ENCODE assay signal across 8 cellular contexts in genomic region chr4:170049793-170050192, GRCh38. TPM values are rescaled to one million over a fixed set of nuclear protein-coding genes. Genes with fewer than 3 reads are reported as not detected.
"Had no signal": no experiment of that assay in that cellular context is flagged by ENCODE, and none has a peak within 500 bp of the region (broad histone marks: within the 10 kb centered on the region; RNA-seq: fewer than 3 reads in every experiment).

No MANE protein-coding gene starts in this region.

- H3K4me3 Mint-ChIP-seq: HFFc6 had no signal

- H3K36me3 ChIP-seq: HAP-1 had no signal

- H3K9me3 Mint-ChIP-seq: HFFc6 had no signal

- ATAC-seq: HCT116, K562 had no signal

- H3K4me1 ChIP-seq: HAP-1 had no signal

- FAIRE-seq: HTR-8/SVneo, K562 had no signal

- DNase-seq: GOT3, H7, HFFc6, IMR-90 had no signal

- H3K27ac Mint-ChIP-seq: HFFc6 had no signal

- H3K9me3 ChIP-seq: HAP-1 had no signal

- H3K4me3 ChIP-seq: HAP-1, K562 had no signal

RNA-seq across cellular contexts. Expression of gene AADAT, which starts 40.0 kb away (rescaled TPM):
- total RNA-seq: K562 had no signal
